21 cellular contexts compared by ENCODE assay signal in genomic region chr9:108684288-108685025, GRCh38.
"Had no signal": no experiment of that assay in that cellular context is flagged by ENCODE, and none has a peak within 500 bp of the region (broad histone marks: within the 10 kb centered on the region; RNA-seq: fewer than 3 reads in every experiment).

No MANE protein-coding gene starts in this region.

- DNase-seq: dermis blood vessel endothelial cell; effector CD4-positive, alpha-beta T cell; endodermal cell; erythroblast; foreskin melanocyte; heart left ventricle; hippocampal formation; mammary epithelial cell; mucosa of descending colon; naive thymus-derived CD8-positive, alpha-beta T cell; posterior cingulate gyrus; right cardiac atrium; small intestine; stimulated activated CD4-positive, alpha-beta T cell treated with anti-CD3 and anti-CD28 coated beads, Interleukin-12 subunit alpha, Interleukin-12 subunit beta, amount 100 ng/mL, for 4 hours; stimulated activated naive CD4-positive, alpha-beta T cell; stomach; substantia nigra; transverse colon had no signal

- H3K36me3 ChIP-seq: heart left ventricle, neutrophil, stomach, thoracic aorta, transverse colon had no signal

- H3K9me3 ChIP-seq: mucosa of descending colon, neutrophil had no signal

- H3K27ac ChIP-seq: heart left ventricle, neutrophil, stomach, thoracic aorta, transverse colon had no signal

- ATAC-seq: heart left ventricle; left lobe of liver; naive thymus-derived CD8-positive, alpha-beta T cell had no signal

- H3K4me3 ChIP-seq: heart left ventricle, mucosa of descending colon, stomach, thoracic aorta, transverse colon had no signal

- H3K4me1 ChIP-seq: heart left ventricle, stomach, transverse colon had no signal

- H3K27me3 ChIP-seq: heart left ventricle, neutrophil, stomach, transverse colon had no signal
